In the genomic region with DNA sequence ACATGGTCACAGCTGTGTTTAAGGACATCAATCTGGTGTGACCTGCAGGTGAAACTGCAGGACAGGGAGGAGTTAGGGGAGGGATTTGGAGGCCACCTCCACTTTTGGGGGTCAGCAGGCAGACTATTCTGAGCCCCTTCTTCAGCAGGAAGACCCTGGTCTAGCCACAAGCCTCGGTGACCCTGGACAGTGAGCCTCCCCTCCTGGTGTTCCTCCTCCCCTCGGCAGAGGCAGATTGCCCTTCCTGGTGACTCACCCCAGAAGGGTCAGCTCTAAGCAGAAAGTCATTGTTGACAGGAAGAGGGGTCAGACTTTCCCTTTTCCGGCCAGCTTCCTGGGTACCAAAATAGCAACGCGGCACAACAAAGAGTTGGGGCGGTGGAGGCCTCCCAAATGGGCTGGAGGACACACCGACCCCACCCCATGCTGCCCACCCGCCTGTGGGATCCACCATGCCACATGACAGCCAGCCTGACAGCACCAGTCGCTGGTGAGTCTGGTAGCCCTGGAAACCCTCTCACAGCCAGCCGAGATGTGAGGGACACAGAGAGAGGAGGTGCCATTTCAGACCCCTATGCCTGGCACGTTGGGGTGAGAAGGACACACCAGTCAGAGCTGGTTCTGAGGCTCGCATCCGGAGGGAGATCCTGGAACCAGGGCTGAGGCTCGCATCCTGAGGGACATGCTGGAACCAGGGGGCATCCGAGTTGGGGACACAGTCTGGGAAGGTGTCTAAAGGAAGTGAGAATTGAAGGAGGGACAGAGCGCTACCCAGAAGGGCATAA, we compare ENCODE assay signal across 10 cellular contexts. TPM values are rescaled to one million over a fixed set of nuclear protein-coding genes. Genes with fewer than 3 reads are reported as not detected.
DNase-seq lines count a peak whose midpoint lies in the region; ATAC-seq, FAIRE-seq and TF ChIP-seq lines count a peak whose summit lies in the region.
"Had no signal": no experiment of that assay in that cellular context is flagged by ENCODE, and none has a peak within 500 bp of the region (broad histone marks: within the 10 kb centered on the region; RNA-seq: fewer than 3 reads in every experiment).

No MANE protein-coding gene starts in this region.

- H3K9me3 Mint-ChIP-seq in activated naive CD4-positive, alpha-beta T cell treated with anti-CD3 and anti-CD28 coated beads, Interleukin-2, amount 50 U/mL, for 72 hours: no peaks in the 10 kb centered on the region
- no peaks in the 10 kb centered on the region for H3K9me3 Mint-ChIP-seq in activated naive CD8-positive, alpha-beta T cell treated with anti-CD3 and anti-CD28 coated beads for 36 hours

- H3K79me2 ChIP-seq in hepatocyte: no peaks in the 10 kb centered on the region

- TF ChIP-seq CTCF in kidney (IDR thresholded peaks at IDR 0.05; ENCODE audit: borderline replicate concordance, extremely low read depth, insufficient read depth) (no peak), hepatocyte (IDR thresholded peaks at IDR 0.05; ENCODE audit: poor library complexity) (no peak)

- H3K27me3 Mint-ChIP-seq in activated naive CD8-positive, alpha-beta T cell treated with anti-CD3 and anti-CD28 coated beads for 36 hours: no peaks in the 10 kb centered on the region

- H3K4me3 ChIP-seq in kidney (ENCODE audit: low read length in 2 of 2) (no peak overlapping the region), hepatocyte (no peak overlapping the region)

- no peak overlapping the region for H3K4me3 Mint-ChIP-seq in activated naive CD8-positive, alpha-beta T cell treated with anti-CD3 and anti-CD28 coated beads for 36 hours

- H3K9me3 ChIP-seq in kidney (ENCODE audit: control insufficient read depth in 1 of 2, low read length in 2 of 2) (no peaks in the 10 kb centered on the region), hepatocyte (ENCODE audit: low read depth) (no peaks in the 10 kb centered on the region)

- no peak for FAIRE-seq in kidney (lab: Jason Lieb, UNC)
- no peak for FAIRE-seq in urothelium cell line (lab: Jason Lieb, UNC)

- H3K4me1 ChIP-seq in kidney (ENCODE audit: control insufficient read depth in 1 of 2, insufficient read depth in 1 of 2, low read depth in 1 of 2, low read length in 2 of 2): peaks cover 18 to 20% of the 10 kb centered on the region in 2 donors
- H3K4me1 ChIP-seq in hepatocyte (ENCODE audit: insufficient read depth): no peaks in the 10 kb centered on the region

- peak overlapping the region; percentile 60 to 70 for H3K27ac ChIP-seq in kidney (ENCODE audit: low read depth in 2 of 2, low read length in 2 of 2)
- H3K27ac ChIP-seq in hepatocyte: no peak overlapping the region

- no peaks in the 10 kb centered on the region for H3K9me2 ChIP-seq in hepatocyte (replicated peaks; ENCODE audit: insufficient read depth)

- 76% methylated on average over 16 of the region's 16 CpGs for WGBS in hepatocyte (ENCODE audit: low lambda C conversion rate, missing lambda C conversion rate)

- no peak overlapping the region for H3K4me2 ChIP-seq in hepatocyte

- no peaks in the 10 kb centered on the region for H3K36me3 Mint-ChIP-seq in activated naive CD4-positive, alpha-beta T cell treated with anti-CD3 and anti-CD28 coated beads, Interleukin-2, amount 50 U/mL, for 72 hours
- H3K36me3 Mint-ChIP-seq in activated naive CD8-positive, alpha-beta T cell treated with anti-CD3 and anti-CD28 coated beads for 36 hours: no peaks in the 10 kb centered on the region

- peak; percentile 66 to 69 for ATAC-seq in activated naive CD4-positive, alpha-beta T cell treated with anti-CD3 and anti-CD28 coated beads, Interleukin-2, amount 50 U/mL, for 72 hours

- H3K27ac Mint-ChIP-seq in activated naive CD4-positive, alpha-beta T cell treated with anti-CD3 and anti-CD28 coated beads, Interleukin-2, amount 50 U/mL, for 72 hours: no peak overlapping the region
- H3K27ac Mint-ChIP-seq in activated naive CD8-positive, alpha-beta T cell treated with anti-CD3 and anti-CD28 coated beads for 36 hours: peak overlapping the region; percentile 15

- H4K20me1 ChIP-seq in hepatocyte (ENCODE audit: insufficient read depth, poor library complexity, severe bottlenecking): no peaks in the 10 kb centered on the region

- H3K4me1 Mint-ChIP-seq in activated naive CD8-positive, alpha-beta T cell treated with anti-CD3 and anti-CD28 coated beads for 36 hours: peaks cover 20% of the 10 kb centered on the region

- H3K36me3 ChIP-seq in kidney (ENCODE audit: control insufficient read depth in 1 of 2, insufficient read depth in 2 of 2, low read length in 2 of 2) (no peaks in the 10 kb centered on the region), hepatocyte (replicated peaks; ENCODE audit: insufficient read depth, low read depth) (no peaks in the 10 kb centered on the region)

- H3K9ac ChIP-seq in kidney (ENCODE audit: low read length in 2 of 2): no peak overlapping the region

- intact Hi-C loops in kidney (cut with DNase I): no loop called here

- no peak for DNase-seq in activated naive CD4-positive, alpha-beta T cell treated with anti-CD3 and anti-CD28 coated beads, Interleukin-2, amount 50 U/mL, for 72 hours (ENCODE audit: low spot score in 2 of 2)
- DNase-seq in activated naive CD4-positive, alpha-beta T cell treated with Interleukin-2 at 50 U/mL for 16 hours: no peak
- no peak for DNase-seq in activated naive CD8-positive, alpha-beta T cell treated with anti-CD3 and anti-CD28 coated beads for 36 hours
- peak; percentile 86 for DNase-seq in kidney
- DNase-seq in urothelium cell line (ENCODE audit: low spot score): peak; percentile 79
- DNase-seq in stimulated activated naive CD4-positive, alpha-beta T cell (lab: John Stamatoyannopoulos, UW): no peak
- DNase-seq in DMS79 treated with DMSO at 0.1 percent for 48 hours (lab: John Stamatoyannopoulos, UW): no peak
- DNase-seq in hepatocyte (ENCODE audit: low spot score): no peak
- DNase-seq: activated CD8-positive, alpha-beta memory T cell treated with anti-CD3 and anti-CD28 coated beads for 24 hours; NCI-H1105 had no signal

- H2AFZ ChIP-seq in hepatocyte: no peak overlapping the region

- no peaks in the 10 kb centered on the region for H3K27me3 ChIP-seq in hepatocyte

RNA-seq across cellular contexts. Expression of a gene that starts 14.7 kb away (rescaled TPM):
- 10 to 100 TPM; 13.7 to 19.9 TPM for total RNA-seq in activated naive CD4-positive, alpha-beta T cell treated with anti-CD3 and anti-CD28 coated beads, Interleukin-2, amount 50 U/mL, for 72 hours
- 10 to 100 TPM; 21.2 to 24.9 TPM for total RNA-seq in activated naive CD8-positive, alpha-beta T cell treated with anti-CD3 and anti-CD28 coated beads for 36 hours
- 33.8 TPM for total RNA-seq in kidney
- 11.1 TPM for polyA plus RNA-seq in kidney (ENCODE audit: insufficient read depth, low read depth, low replicate concordance)
- total RNA-seq in hepatocyte: 9.1 and 9.4 TPM in 2 replicates
- 13.5 and 19.1 TPM in 2 replicates for polyA plus RNA-seq in hepatocyte

Comparison
In these comparisons a context has a peak if more than half of its experiments do, and no peak if none do; other contexts are left out.
1. DNase-seq: peak in kidney (single experiment) and urothelium cell line (single experiment); none in activated naive CD4-positive, alpha-beta T cell treated with anti-CD3 and anti-CD28 coated beads, Interleukin-2, amount 50 U/mL, for 72 hours (0 of 2), activated naive CD4-positive, alpha-beta T cell treated with Interleukin-2 at 50 U/mL for 16 hours (single experiment), activated naive CD8-positive, alpha-beta T cell treated with anti-CD3 and anti-CD28 coated beads for 36 hours (single experiment), stimulated activated naive CD4-positive, alpha-beta T cell (0 of 6), DMS79 treated with DMSO at 0.1 percent for 48 hours (single experiment) and hepatocyte (single experiment).